ENCODE assay signal across 12 cellular contexts in the genomic region with DNA sequence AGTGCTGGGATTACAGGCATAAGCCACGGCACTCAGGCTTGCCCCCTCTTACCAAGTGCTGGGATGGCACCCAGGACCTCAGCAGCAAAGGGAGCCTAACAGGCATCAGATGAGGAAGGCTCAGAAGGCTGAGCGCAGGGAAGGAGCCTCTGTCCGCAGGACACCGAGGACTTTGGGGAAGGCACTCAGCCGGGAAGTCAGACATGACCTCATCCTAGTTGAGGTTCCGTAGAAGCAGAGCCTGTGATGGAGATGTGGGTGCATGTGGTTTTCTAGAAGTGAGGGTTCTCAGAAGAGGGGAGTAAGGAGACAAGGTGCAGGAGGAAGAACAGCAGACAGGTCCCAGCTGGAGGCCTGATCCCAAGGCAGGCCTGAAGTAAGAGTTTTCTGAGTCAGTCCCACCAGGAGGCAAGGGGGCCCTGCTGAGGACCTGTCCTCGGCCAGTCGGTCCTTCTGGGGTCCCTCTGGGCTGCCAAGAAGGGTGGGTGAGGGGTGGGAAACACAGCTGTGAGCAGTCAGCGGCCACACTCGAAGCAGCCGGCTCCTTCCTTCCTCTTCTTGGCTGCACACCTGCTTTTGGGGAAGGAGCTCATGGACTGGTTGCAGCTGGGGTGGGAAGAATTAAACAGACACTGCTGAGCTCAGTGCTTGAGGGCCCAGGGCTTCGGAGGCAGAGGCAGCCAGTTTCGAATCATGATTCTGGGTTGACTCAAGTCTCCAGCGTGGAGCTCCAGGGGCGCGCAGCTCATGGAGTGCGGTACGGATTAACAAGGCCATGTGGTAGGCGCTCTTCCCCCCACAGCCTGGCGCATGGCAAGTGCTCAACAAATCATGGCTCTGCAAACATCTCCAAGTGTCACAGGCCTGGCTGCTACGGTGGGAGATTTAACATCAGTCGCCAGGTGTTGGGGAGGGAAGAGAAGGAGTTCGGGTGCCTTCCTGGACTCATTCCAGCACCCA. TPM values are rescaled to one million over a fixed set of nuclear protein-coding genes. Genes with fewer than 3 reads are reported as not detected.
DNase-seq lines count a peak whose midpoint lies in the region; ATAC-seq lines count a peak whose summit lies in the region.
"Had no signal": no experiment of that assay in that cellular context is flagged by ENCODE, and none has a peak within 500 bp of the region (broad histone marks: within the 10 kb centered on the region; RNA-seq: fewer than 3 reads in every experiment).

No MANE protein-coding gene starts in this region.

- CTCF ChIA-PET in activated naive CD4-positive, alpha-beta T cell treated with anti-CD3 and anti-CD28 coated beads for 36 hours (lab: Charles Lee): interaction anchor here (0.5 to 4.3 kb wide), 3 partner anchors 11 to 220 kb away, joined by 3 to 20 read pairs (median 5); no protein-coding TSS in a partner anchor

- WGBS in adipose tissue, 3 donors: 41 to 69% (median 59%) methylated on average over 23 of the region's 23 CpGs

- H3K27ac Mint-ChIP-seq in activated naive CD4-positive, alpha-beta T cell treated with anti-CD3 and anti-CD28 coated beads for 36 hours: peak overlapping the region; percentile 26

- no peak for ATAC-seq in HG02852 (IDR thresholded peaks at IDR 0.05; ENCODE audit: unreplicated experiment)
- no peak for ATAC-seq in HG03442 (IDR thresholded peaks at IDR 0.05; ENCODE audit: unreplicated experiment)
- ATAC-seq in GM21360 (IDR thresholded peaks at IDR 0.05; ENCODE audit: unreplicated experiment): no peak
- ATAC-seq: HCT116 had no signal

- no peaks in the 10 kb centered on the region for H3K36me3 Mint-ChIP-seq in activated naive CD4-positive, alpha-beta T cell treated with anti-CD3 and anti-CD28 coated beads for 36 hours (ENCODE audit: low read depth)

- H3K9me3 Mint-ChIP-seq in activated naive CD4-positive, alpha-beta T cell treated with anti-CD3 and anti-CD28 coated beads for 36 hours: no peaks in the 10 kb centered on the region

- H3K27me3 Mint-ChIP-seq in activated naive CD4-positive, alpha-beta T cell treated with anti-CD3 and anti-CD28 coated beads for 36 hours (ENCODE audit: low read depth): no peaks in the 10 kb centered on the region

- peak; percentile 18 for DNase-seq in activated naive CD4-positive, alpha-beta T cell treated with anti-CD3 and anti-CD28 coated beads for 36 hours
- DNase-seq in activated naive CD4-positive, alpha-beta T cell treated with Interleukin-2 at 50 U/mL for 16 hours: no peak
- DNase-seq in medulla oblongata (ENCODE audit: extremely low spot score): peak; percentile 67
- DNase-seq in activated CD4-positive, CD25-positive, alpha-beta regulatory T cell treated with anti-CD3 and anti-CD28 coated beads, Interleukin-2, amount 50 U/mL, for 72 hours: no peak
- DNase-seq: effector CD8-positive, alpha-beta T cell had no signal

- intact Hi-C loops in activated naive CD4-positive, alpha-beta T cell treated with anti-CD3 and anti-CD28 coated beads for 36 hours (cut with micrococcal nuclease): no loop called here

- peaks cover 45% of the 10 kb centered on the region for H3K4me1 Mint-ChIP-seq in activated naive CD4-positive, alpha-beta T cell treated with anti-CD3 and anti-CD28 coated beads for 36 hours (ENCODE audit: low read depth)

- H3K27ac ChIP-seq in adipose tissue (ENCODE audit: low read depth, low read length): peak overlapping the region; percentile 33
- H3K27ac ChIP-seq: C4-2B, SJSA1 had no signal

- H3K4me3 Mint-ChIP-seq in activated naive CD4-positive, alpha-beta T cell treated with anti-CD3 and anti-CD28 coated beads for 36 hours: no peak overlapping the region

RNA-seq across cellular contexts. Expression of a gene that starts 38.9 kb away (rescaled TPM):
- total RNA-seq in activated naive CD4-positive, alpha-beta T cell treated with anti-CD3 and anti-CD28 coated beads for 36 hours: 10 to 100 TPM; 12.0 to 13.6 TPM
- 10 to 100 TPM in 2 of 3 donors, 1 to 10 TPM in 1; 8.6 to 39.9 (median 33.2) TPM for polyA plus RNA-seq in adipose tissue

RNA-seq across cellular contexts. Expression of a gene that starts 42.6 kb away (rescaled TPM):
- 100 to 1,000 TPM; 171 to 174 TPM for total RNA-seq in activated naive CD4-positive, alpha-beta T cell treated with anti-CD3 and anti-CD28 coated beads for 36 hours
- 100 to 1,000 TPM in 2 of 3 donors, 10 to 100 TPM in 1; 21.6 to 181 (median 148) TPM for polyA plus RNA-seq in adipose tissue

Comparison
In these comparisons a context has a peak if more than half of its experiments do, and no peak if none do; other contexts are left out.
1. DNase-seq: peak in activated naive CD4-positive, alpha-beta T cell treated with anti-CD3 and anti-CD28 coated beads for 36 hours (single experiment) and medulla oblongata (single experiment); none in activated naive CD4-positive, alpha-beta T cell treated with Interleukin-2 at 50 U/mL for 16 hours (single experiment) and activated CD4-positive, CD25-positive, alpha-beta regulatory T cell treated with anti-CD3 and anti-CD28 coated beads, Interleukin-2, amount 50 U/mL, for 72 hours (single experiment).